In genomic region chr22:50415426-50415825, GRCh38 we compare ENCODE assay signal across 27 cellular contexts.
"Had no signal": no experiment of that assay in that cellular context is flagged by ENCODE, and none has a peak within 500 bp of the region (broad histone marks: within the 10 kb centered on the region; RNA-seq: fewer than 3 reads in every experiment).

No MANE protein-coding gene starts in this region.

- ATAC-seq: effector memory CD8-positive, alpha-beta T cell; mucosa of descending colon; stimulated activated effector memory CD8-positive, alpha-beta T cell treated with anti-CD3 and anti-CD28 coated beads, Interleukin-12 subunit alpha, Interleukin-12 subunit beta, amount 100 ng/mL, for 72 hours; upper lobe of right lung had no signal

- H3K27me3 ChIP-seq: esophagus squamous epithelium, heart right ventricle, neural progenitor cell, right atrium auricular region, sigmoid colon, stomach, tibial nerve, upper lobe of right lung, vagina had no signal

- H2AFZ ChIP-seq: neural progenitor cell had no signal

- H3K4me1 ChIP-seq: neural progenitor cell, prostate gland, right atrium auricular region, sigmoid colon had no signal

- H3K36me3 ChIP-seq: neural progenitor cell had no signal

- DNase-seq: effector memory CD8-positive, alpha-beta T cell; erythroblast; esophagus squamous epithelium; foreskin melanocyte; glutamatergic neuron; heart right ventricle; hypothalamus; immature natural killer cell; islet precursor cell; kidney glomerular epithelial cell; mesenchymal stem cell; mucosa of descending colon; naive B cell; sigmoid colon; stimulated activated CD4-positive, alpha-beta T cell treated with anti-CD3 and anti-CD28 coated beads, Interleukin-2, amount 100 ng/mL, for 24 hours; stimulated activated CD4-positive, alpha-beta T cell treated with anti-CD3 and anti-CD28 coated beads, Interleukin-4, amount 100 ng/mL, for 24 hours; stimulated activated naive CD4-positive, alpha-beta T cell treated with Interleukin-2 at 50 U/mL for 16 hours; stomach; upper lobe of right lung had no signal

- H3K9ac ChIP-seq: neural progenitor cell had no signal

- H3K9me3 ChIP-seq: esophagus squamous epithelium, heart right ventricle, mucosa of descending colon, prostate gland, right atrium auricular region, sigmoid colon, stomach, thoracic aorta, tibial nerve, upper lobe of right lung, vagina had no signal

- H3K4me3 ChIP-seq: coronary artery, esophagus squamous epithelium, heart right ventricle, mucosa of descending colon, neural progenitor cell, prostate gland, right atrium auricular region, sigmoid colon, stomach, thoracic aorta, tibial nerve, upper lobe of right lung, vagina had no signal

- H3K27ac ChIP-seq: coronary artery, esophagus squamous epithelium, heart right ventricle, neural progenitor cell, prostate gland, right atrium auricular region, sigmoid colon, stomach, thoracic aorta, tibial nerve, upper lobe of right lung, vagina had no signal

- H3K4me2 ChIP-seq: neural progenitor cell had no signal
